Comparison of ENCODE assay signal across 8 cellular contexts in the genomic region with DNA sequence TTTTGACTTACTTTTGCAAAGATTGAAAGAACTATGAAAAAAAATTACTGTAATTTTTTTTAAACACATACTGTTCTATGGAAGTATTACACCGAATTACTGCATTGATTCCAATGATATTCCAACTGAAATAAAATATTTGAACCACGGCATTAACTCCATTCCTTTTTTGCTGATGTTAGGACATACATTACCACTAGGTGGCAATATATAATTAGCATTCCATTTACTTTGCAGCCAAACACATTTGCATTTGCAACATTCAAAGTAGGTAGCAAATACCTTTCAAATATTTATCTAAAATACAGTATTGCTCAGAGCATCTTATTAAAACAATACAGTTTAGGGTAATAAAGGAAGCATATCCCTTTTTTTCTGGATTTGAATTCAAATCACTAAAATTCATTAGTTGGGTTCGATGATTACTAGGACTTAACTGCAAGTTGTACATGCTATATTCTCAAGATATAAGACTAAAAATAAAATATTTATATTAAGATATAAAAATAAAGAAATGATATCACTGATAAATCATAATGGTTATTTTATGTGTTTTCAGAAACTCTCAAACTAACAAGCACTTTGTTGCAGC. TPM values are rescaled to one million over a fixed set of nuclear protein-coding genes. Genes with fewer than 3 reads are reported as not detected.
DNase-seq lines count a peak whose midpoint lies in the region; ATAC-seq, FAIRE-seq and TF ChIP-seq lines count a peak whose summit lies in the region.

No MANE protein-coding gene starts in this region.

- H3K4me1 ChIP-seq in H1 (replicated peaks in 1 of 4; ENCODE audit: control insufficient read depth in 3 of 4, insufficient read depth in 4 of 4, low read length in 3 of 4): peaks cover 0 to 4% (median 0%) of the 10 kb centered on the region in 4 experiments; a peak in 2 of 7 replicates
- peaks cover 0 to 4% (median 0%) of the 10 kb centered on the region in 3 donors for H3K4me1 ChIP-seq in pancreas

- TF ChIP-seq CTCF in H1 (IDR thresholded peaks at IDR 0.05; ENCODE audit: control extremely low read depth in 1 of 3, insufficient read depth in 1 of 3, low read depth in 1 of 3, low read length in 3 of 3) (peak in 2 of 3 experiments; percentile 6 to 54; a peak in 2 of 4 replicates), pancreas (IDR thresholded peaks at IDR 0.05) (peak; percentile 15 to 60 (median 58))

- intact Hi-C loops in pancreas (cut with DNase I): no loop called here
- intact Hi-C loops in activated T-helper 2 cell treated with anti-CD3 and anti-CD28 coated beads, Interferon-gamma antibody, Interleukin-2, Interleukin-4, amounts not matched to agents 10 μg/mL and 5 μg/mL and 100 μg/mL, durations not matched to agents 14 hours and 24 hours and 36 hours (cut with micrococcal nuclease): loop anchor here (1.0 to 10.0 kb wide), 2 partner anchors 35 to 710 kb away; no protein-coding TSS in a partner anchor

- H2BK120ac ChIP-seq in H1 (replicated peaks; ENCODE audit: low read depth, low read length): no peak overlapping the region

- H3K79me2 ChIP-seq in H1 (ENCODE audit: control insufficient read depth in 1 of 2, insufficient read depth in 2 of 2, low read length in 2 of 2): peaks cover 0 to 3% of the 10 kb centered on the region in 2 experiments; a peak in 1 of 4 replicates

- no peak overlapping the region for H3K4ac ChIP-seq in H1 (replicated peaks; ENCODE audit: insufficient read length, low read depth, low read length)

- peaks cover 11% of the 10 kb centered on the region for H3K4me1 Mint-ChIP-seq in activated T-helper 2 cell treated with anti-CD3 and anti-CD28 coated beads, Interferon-gamma antibody, Interleukin-2, Interleukin-4, amounts not matched to agents 10 μg/mL and 5 μg/mL and 100 μg/mL, durations not matched to agents 14 hours and 24 hours and 36 hours (ENCODE audit: low read depth)

- no peaks in the 10 kb centered on the region for H3K79me1 ChIP-seq in H1 (ENCODE audit: low read depth, low read length)

- DNase-seq in ELR (ENCODE audit: low read depth) (peak; percentile 55), HCEC 1CT (peak; percentile 44), NCI-H526 treated with DMSO at 0.1 percent for 48 hours (lab: John Stamatoyannopoulos, UW) (peak; percentile 39), H1 (ENCODE audit: low read depth in 1 of 2, low spot score in 2 of 2) (no peak), pancreas (no peak)
- DNase-seq in activated T-helper 2 cell treated with anti-CD3 and anti-CD28 coated beads, Interferon-gamma antibody, Interleukin-2, Interleukin-4, amounts not matched to agents 10 μg/mL and 5 μg/mL and 100 μg/mL, durations not matched to agents 14 hours and 24 hours and 36 hours (ENCODE audit: low spot score): no peak

- TF ChIP-seq POLR2A in H1 (IDR thresholded peaks at IDR 0.05; ENCODE audit: control extremely low read depth in 1 of 2, low read depth in 2 of 2, low read length in 2 of 2): no peak

- peaks cover 35% of the 10 kb centered on the region for H3K9me3 Mint-ChIP-seq in activated T-helper 2 cell treated with anti-CD3 and anti-CD28 coated beads, Interferon-gamma antibody, Interleukin-2, Interleukin-4, amounts not matched to agents 10 μg/mL and 5 μg/mL and 100 μg/mL, durations not matched to agents 14 hours and 24 hours and 36 hours

- WGBS in H1 (ENCODE audit: extremely low coverage in 1 of 2, insufficient coverage in 1 of 2, insufficient read length in 1 of 2, insufficient replicate concordance in 2 of 2, low coverage in 1 of 2, low lambda C conversion rate in 2 of 2, missing lambda C conversion rate in 1 of 2), 2 experiments: 79% methylated on average over 3 of the region's 3 CpGs; no CpG with 5 or more reads in 1 of the 2 experiments
- 45 to 50% methylated on average over 3 of the region's 3 CpGs for WGBS in pancreas, 2 donors

- POLR2A ChIA-PET in H1 (lab: Charles Lee; ENCODE audit: partially characterized antibody): no interaction called here

- no peaks in the 10 kb centered on the region for H3K23me2 ChIP-seq in H1 (ENCODE audit: low read depth, low read length)

- no peak overlapping the region for H2AK5ac ChIP-seq in H1 (ENCODE audit: low read depth, low read length)

- ATAC-seq in pancreas: peak in 1 of 4 donors; percentile 48
- no peak for ATAC-seq in HG02588 (IDR thresholded peaks at IDR 0.05; ENCODE audit: unreplicated experiment)
- no peak for ATAC-seq in HG02759 (IDR thresholded peaks at IDR 0.05; ENCODE audit: unreplicated experiment)

- peaks cover 54% of the 10 kb centered on the region for H3K36me3 Mint-ChIP-seq in activated T-helper 2 cell treated with anti-CD3 and anti-CD28 coated beads, Interferon-gamma antibody, Interleukin-2, Interleukin-4, amounts not matched to agents 10 μg/mL and 5 μg/mL and 100 μg/mL, durations not matched to agents 14 hours and 24 hours and 36 hours (ENCODE audit: low read depth)

- H3K23ac ChIP-seq in H1 (ENCODE audit: insufficient read length): no peak overlapping the region

- no peak overlapping the region for H3K56ac ChIP-seq in H1 (replicated peaks; ENCODE audit: insufficient read length, low read depth, low read length)

- no peak overlapping the region for H2BK15ac ChIP-seq in H1 (ENCODE audit: low read length)

- H2BK12ac ChIP-seq in H1 (ENCODE audit: low read depth, low read length): no peak overlapping the region

- H3K36me3 ChIP-seq in H1 (ENCODE audit: control insufficient read depth in 2 of 4, insufficient read depth in 4 of 4, low read length in 3 of 4): no peaks in the 10 kb centered on the region
- H3K36me3 ChIP-seq in pancreas: no peaks in the 10 kb centered on the region

- no peak overlapping the region for H4K5ac ChIP-seq in H1 (ENCODE audit: insufficient read length, low read depth, low read length)

- no peak for TF ChIP-seq EP300 in H1 (IDR thresholded peaks at IDR 0.05; ENCODE audit: borderline replicate concordance in 1 of 2, low read depth in 2 of 2, low read length in 2 of 2)

- no peak overlapping the region for H3K27ac Mint-ChIP-seq in activated T-helper 2 cell treated with anti-CD3 and anti-CD28 coated beads, Interferon-gamma antibody, Interleukin-2, Interleukin-4, amounts not matched to agents 10 μg/mL and 5 μg/mL and 100 μg/mL, durations not matched to agents 14 hours and 24 hours and 36 hours

- H3K4me3 Mint-ChIP-seq in activated T-helper 2 cell treated with anti-CD3 and anti-CD28 coated beads, Interferon-gamma antibody, Interleukin-2, Interleukin-4, amounts not matched to agents 10 μg/mL and 5 μg/mL and 100 μg/mL, durations not matched to agents 14 hours and 24 hours and 36 hours (ENCODE audit: low read depth): no peak overlapping the region

- H3K27me3 Mint-ChIP-seq in activated T-helper 2 cell treated with anti-CD3 and anti-CD28 coated beads, Interferon-gamma antibody, Interleukin-2, Interleukin-4, amounts not matched to agents 10 μg/mL and 5 μg/mL and 100 μg/mL, durations not matched to agents 14 hours and 24 hours and 36 hours (ENCODE audit: low read depth): no peaks in the 10 kb centered on the region

- H3K4me3 ChIP-seq in H1 (ENCODE audit: extremely low read depth in 1 of 4, insufficient read depth in 2 of 4, low read depth in 3 of 4, low read length in 4 of 4): no peak overlapping the region
- no peak overlapping the region for H3K4me3 ChIP-seq in pancreas

- no peak for FAIRE-seq in H1 (lab: Jason Lieb, UNC)
- no peak for FAIRE-seq in pancreas (lab: Jason Lieb, UNC)

- no peak overlapping the region for H3K14ac ChIP-seq in H1 (ENCODE audit: insufficient read length)

- no peak overlapping the region for H3K18ac ChIP-seq in H1 (ENCODE audit: extremely low read depth, low read length)

- no peak overlapping the region for H3K4me2 ChIP-seq in H1 (ENCODE audit: insufficient read depth in 1 of 2, low read depth in 2 of 2, low read length in 2 of 2)

- H4K91ac ChIP-seq in H1 (replicated peaks; ENCODE audit: insufficient read length, low read length): no peak overlapping the region

- H3K27me3 ChIP-seq in H1 (replicated peaks in 1 of 4; ENCODE audit: control insufficient read depth in 3 of 4, extremely low read depth in 1 of 4, insufficient read depth in 3 of 4, low read length in 3 of 4) (no peaks in the 10 kb centered on the region), pancreas (no peaks in the 10 kb centered on the region)

- TF ChIP-seq RAD21 in H1 (IDR thresholded peaks at IDR 0.05 in 1 of 2, conservative IDR thresholded peaks at IDR 0.05 in 1 of 2; ENCODE audit: low read depth in 2 of 2, low read length in 2 of 2): peak; percentile 53 to 58

- peaks cover 3 to 5% of the 10 kb centered on the region in 2 experiments for H4K20me1 ChIP-seq in H1 (replicated peaks in 1 of 2; ENCODE audit: control insufficient read depth in 1 of 2, insufficient read depth in 2 of 2, low read length in 2 of 2)

- no peak overlapping the region for H3K9ac ChIP-seq in H1 (replicated peaks in 1 of 4; ENCODE audit: extremely low read depth in 1 of 4, low read depth in 3 of 4, low read length in 3 of 4)

- CTCF ChIA-PET in H1 (lab: Charles Lee; ENCODE audit: partially characterized antibody): interaction anchor here (0.6 to 1.7 kb wide), 6 partner anchors 23 to 424 kb away, joined by 3 to 7 read pairs (median 4); no protein-coding TSS in a partner anchor

- H2BK20ac ChIP-seq in H1 (ENCODE audit: low read length): no peak overlapping the region

- no peak overlapping the region for H2AFZ ChIP-seq in H1 (ENCODE audit: low read length)

- no peak overlapping the region for H2BK5ac ChIP-seq in H1 (ENCODE audit: low read depth, low read length)

- no peak overlapping the region for H4K8ac ChIP-seq in H1 (ENCODE audit: extremely low read depth, insufficient read depth, low read length)

- H3K9me3 ChIP-seq in H1 (ENCODE audit: insufficient read depth in 2 of 2, low read depth in 1 of 2, low read length in 1 of 2) (0 out of 4 replicates have a peak, but pooled peaks cover 0 to 3% of the 10 kb centered on the region in 2 experiments), pancreas (no peaks in the 10 kb centered on the region)

- H3K27ac ChIP-seq in H1 (ENCODE audit: low read depth, low read length) (no peak overlapping the region), pancreas (no peak overlapping the region)

TF ChIP-seq in H1, 55 proteins besides CTCF, POLR2A, EP300 and RAD21 (continues in another document):
- no peak for TF ChIP-seq BRCA1 (IDR thresholded peaks at IDR 0.05; ENCODE audit: low read depth, low read length)

RNA-seq across cellular contexts. Expression of gene LANCL1, which starts 31.3 kb away (rescaled TPM):
- 46.4 and 48.7 TPM in 2 replicates for total RNA-seq in H1 (2021; fragmentation: NEBNext Ultra II Directional; extraction: Animal tissue kit (Norgen Biotek cat#: 25700))
- polyA plus RNA-seq in H1 (2011; rRNA removed): 24.0 and 26.2 TPM in 2 replicates
- polyA plus RNA-seq in H1 (2011; cell fraction: cytosol; rRNA removed): 30.2 TPM
- 23.1 TPM for polyA plus RNA-seq in H1 (2011; cell fraction: nucleus; rRNA removed)
- 23.1 to 32.7 TPM (median 28.8 TPM) in 4 replicates for polyA plus RNA-seq in H1 (2012, experiment 1 of 2)
- 2.0 TPM for polyA plus RNA-seq in H1 (2012, experiment 2 of 2)
- polyA plus RNA-seq in H1 (2013, experiment 1 of 2): 20.6 TPM
- 20.6 TPM for polyA plus RNA-seq in H1 (2013, experiment 2 of 2)
- 83.2 and 111 TPM in 2 replicates for polyA minus RNA-seq in H1 (2011; rRNA and poly(A)+ RNA removed)
- 30.6 TPM for polyA minus RNA-seq in H1 (2011; cell fraction: cytosol; rRNA and poly(A)+ RNA removed)
- polyA minus RNA-seq in H1 (2011; cell fraction: nucleus; rRNA and poly(A)+ RNA removed): 27.7 TPM
- total RNA-seq in pancreas: 10 to 100 TPM; 16.0 to 25.0 (median 19.7) TPM
- 10 to 100 TPM in 1 of 2 donors, 1 to 10 TPM in 1; 6.0 to 12.4 TPM for polyA plus RNA-seq in pancreas
- 35.0 and 35.1 TPM in 2 replicates for total RNA-seq in activated T-helper 2 cell treated with anti-CD3 and anti-CD28 coated beads, Interferon-gamma antibody, Interleukin-2, Interleukin-4, amounts not matched to agents 10 μg/mL and 5 μg/mL and 100 μg/mL, durations not matched to agents 14 hours and 24 hours and 36 hours

Comparison
In these comparisons a context has a peak if more than half of its experiments do, and no peak if none do; other contexts are left out.
1. DNase-seq: peak in ELR (single experiment), HCEC 1CT (single experiment) and NCI-H526 treated with DMSO at 0.1 percent for 48 hours (single experiment); none in H1 (0 of 2), pancreas (0 of 6) and activated T-helper 2 cell treated with anti-CD3 and anti-CD28 coated beads, Interferon-gamma antibody, Interleukin-2, Interleukin-4, amounts not matched to agents 10 μg/mL and 5 μg/mL and 100 μg/mL, durations not matched to agents 14 hours and 24 hours and 36 hours (single experiment).